ENCODE assay signal across 13 cellular contexts in genomic region chr14:31543969-31544799, GRCh38. TPM values are rescaled to one million over a fixed set of nuclear protein-coding genes. Genes with fewer than 3 reads are reported as not detected.
DNase-seq lines count a peak whose midpoint lies in the region; ATAC-seq, FAIRE-seq and TF ChIP-seq lines count a peak whose summit lies in the region.
"Had no signal": no experiment of that assay in that cellular context is flagged by ENCODE, and none has a peak within 500 bp of the region (broad histone marks: within the 10 kb centered on the region; RNA-seq: fewer than 3 reads in every experiment).

No MANE protein-coding gene starts in this region.

- no peaks in the 10 kb centered on the region for H3K9me3 ChIP-seq in K562 (replicated peaks; ENCODE audit: control insufficient read depth, insufficient read depth, low read depth, low read length)
- no peaks in the 10 kb centered on the region for H3K9me3 ChIP-seq in naive thymus-derived CD4-positive, alpha-beta T cell (ENCODE audit: control insufficient read depth in 2 of 3, low read length in 3 of 3)

- POLR2A ChIA-PET in K562 (lab: Yijun Ruan, JAX): interaction anchor here (0.5 kb wide), 1 partner anchor 87 kb away, joined by 3 read pairs; the partner anchor contains the start of gene DTD2
- POLR2A ChIA-PET in naive thymus-derived CD4-positive, alpha-beta T cell (lab: Charles Lee): no interaction called here

- no peak overlapping the region for H3K4me3 ChIP-seq in K562
- no peak overlapping the region for H3K4me3 ChIP-seq in naive thymus-derived CD4-positive, alpha-beta T cell (ENCODE audit: low read length)

- H3K36me3 Mint-ChIP-seq in naive thymus-derived CD4-positive, alpha-beta T cell: no peaks in the 10 kb centered on the region
- H3K36me3 Mint-ChIP-seq: stimulated activated memory B cell treated with anti-CD40 and anti-IgM and Interleukin-4, amounts not matched to agents 10 μg/mL and 1 μg/mL and 100 μg/mL, for 72 hours had no signal

- intact Hi-C loops in K562 (cut with micrococcal nuclease): no loop called here
- intact Hi-C loops in naive thymus-derived CD4-positive, alpha-beta T cell (cut with micrococcal nuclease): no loop called here

- 6% methylated on average over 5 of the region's 5 CpGs for WGBS in K562 (ENCODE audit: insufficient coverage, low coverage, missing lambda C conversion rate)

- DNase-seq in GM12891 (ENCODE audit: insufficient read length, low spot score) (no peak), K562 (ENCODE audit: extremely low read depth in 1 of 4, low spot score in 3 of 4) (no peak), NCI-H510A treated with DMSO at 0.1 percent for 48 hours (lab: John Stamatoyannopoulos, UW) (no peak), islet precursor cell (no peak)
- no peak for DNase-seq in naive thymus-derived CD4-positive, alpha-beta T cell
- DNase-seq: activated T-cell treated with anti-CD3 and anti-CD28 coated beads, Interleukin-2, amount 50 U/mL, for 1 hour; NK-92 treated with Interleukin-12 subunit alpha and Interleukin-12 subunit beta, amount 100 ng/mL, for 24 hours; posterior cingulate gyrus had no signal

- no peak for TF ChIP-seq EP300 in K562 (IDR thresholded peaks at IDR 0.05; ENCODE audit: low read length)

- ATAC-seq in HG03159 (IDR thresholded peaks at IDR 0.05; ENCODE audit: unreplicated experiment) (peak; percentile 82), K562 (peak; percentile 68; the same call in 2 of the 3 replicates), GM21825 (IDR thresholded peaks at IDR 0.05; ENCODE audit: unreplicated experiment) (no peak), HG03460 (IDR thresholded peaks at IDR 0.05; ENCODE audit: unreplicated experiment) (no peak)
- peak; percentile 47 for ATAC-seq in naive thymus-derived CD4-positive, alpha-beta T cell
- ATAC-seq: stimulated activated memory B cell treated with anti-CD40 and anti-IgM and Interleukin-4, amounts not matched to agents 10 μg/mL and 1 μg/mL and 100 μg/mL, for 72 hours had no signal

- no peak overlapping the region for H2AFZ ChIP-seq in K562 (ENCODE audit: low read depth, low read length)

- no TSS peak for BruUV-seq in K562 (replicated peaks; lab: Mats Ljungman, UMichigan)

- H3K27me3 Mint-ChIP-seq in naive thymus-derived CD4-positive, alpha-beta T cell: peaks cover 11 to 38% (median 22%) of the 10 kb centered on the region in 5 donors

- H3K4me1 Mint-ChIP-seq in naive thymus-derived CD4-positive, alpha-beta T cell: peaks cover 0 to 2% (median 0%) of the 10 kb centered on the region in 7 donors

- H3K9me3 Mint-ChIP-seq in naive thymus-derived CD4-positive, alpha-beta T cell: peaks cover 0 to 2% (median 0%) of the 10 kb centered on the region in 11 donors
- H3K9me3 Mint-ChIP-seq: stimulated activated memory B cell treated with anti-CD40 and anti-IgM and Interleukin-4, amounts not matched to agents 10 μg/mL and 1 μg/mL and 100 μg/mL, for 72 hours had no signal

- no peaks in the 10 kb centered on the region for H3K36me3 ChIP-seq in K562 (ENCODE audit: control insufficient read depth, insufficient read depth, low read length)
- H3K36me3 ChIP-seq in naive thymus-derived CD4-positive, alpha-beta T cell (ENCODE audit: control insufficient read depth in 2 of 3, insufficient read depth in 3 of 3, low read length in 3 of 3): no peaks in the 10 kb centered on the region

- H3K27ac ChIP-seq in K562 (ENCODE audit: extremely low read depth, low read depth, low read length): no peak overlapping the region
- H3K27ac ChIP-seq in naive thymus-derived CD4-positive, alpha-beta T cell (ENCODE audit: low read depth, low read length): no peak overlapping the region

- no peaks in the 10 kb centered on the region for H3K79me2 ChIP-seq in K562 (ENCODE audit: control insufficient read depth, insufficient read depth, low read length)

- TF ChIP-seq POLR2A in GM12891 (IDR thresholded peaks at IDR 0.05; ENCODE audit: low read depth, low read length): no peak
- TF ChIP-seq POLR2A in K562 (conservative IDR thresholded peaks at IDR 0.05): no peak

- H4K20me1 ChIP-seq in K562 (replicated peaks; ENCODE audit: control insufficient read depth, insufficient read depth, low read length): no peaks in the 10 kb centered on the region

- no peak overlapping the region for H3K4me3 Mint-ChIP-seq in naive thymus-derived CD4-positive, alpha-beta T cell
- H3K4me3 Mint-ChIP-seq: stimulated activated memory B cell treated with anti-CD40 and anti-IgM and Interleukin-4, amounts not matched to agents 10 μg/mL and 1 μg/mL and 100 μg/mL, for 72 hours had no signal

- in situ Hi-C loops in K562 (cut with MboI): no loop called here

- H3K27ac Mint-ChIP-seq in naive thymus-derived CD4-positive, alpha-beta T cell: no peak overlapping the region
- H3K27ac Mint-ChIP-seq: stimulated activated memory B cell treated with anti-CD40 and anti-IgM and Interleukin-4, amounts not matched to agents 10 μg/mL and 1 μg/mL and 100 μg/mL, for 72 hours had no signal

- TF ChIP-seq RAD21 in K562 (CRISPR knock-in tag; conservative IDR thresholded peaks at IDR 0.05 in 1 of 2, IDR thresholded peaks at IDR 0.05 in 1 of 2): no peak

- H3K4me2 ChIP-seq in K562 (ENCODE audit: insufficient read depth, low read length): no peak overlapping the region

- FAIRE-seq in GM12891 (lab: Jason Lieb, UNC): peak; percentile 61
- FAIRE-seq in K562 (lab: Jason Lieb, UNC): no peak

- CTCF ChIA-PET in K562 (lab: Yijun Ruan, JAX; ENCODE audit: low intra/inter-chr PET ratio): no interaction called here
- CTCF ChIA-PET in naive thymus-derived CD4-positive, alpha-beta T cell (lab: Charles Lee): no interaction called here

- H3K9ac ChIP-seq in K562 (ENCODE audit: insufficient read depth in 1 of 2, low read depth in 2 of 2, low read length in 2 of 2): no peak overlapping the region

- peak in 1 of 3 experiments; percentile 20; a peak in 2 of 6 replicates for TF ChIP-seq CTCF in K562 (IDR thresholded peaks at IDR 0.05 in 2 of 3, conservative IDR thresholded peaks at IDR 0.05 in 1 of 3; ENCODE audit: insufficient read depth in 2 of 3, low read depth in 1 of 3, low read length in 3 of 3)

- H3K9me1 ChIP-seq in K562 (ENCODE audit: control insufficient read depth, insufficient read depth, low read length): no peaks in the 10 kb centered on the region

- H3K27me3 ChIP-seq in K562 (ENCODE audit: control insufficient read depth in 2 of 2, insufficient read depth in 2 of 2, low read length in 2 of 2): no peaks in the 10 kb centered on the region
- H3K27me3 ChIP-seq in naive thymus-derived CD4-positive, alpha-beta T cell (ENCODE audit: control insufficient read depth in 2 of 2, insufficient read depth in 2 of 2, low read length in 2 of 2): no peaks in the 10 kb centered on the region

- no peaks in the 10 kb centered on the region for H3K4me1 ChIP-seq in K562 (replicated peaks in 1 of 2; ENCODE audit: control insufficient read depth in 2 of 2, insufficient read depth in 2 of 2, low read length in 2 of 2)
- H3K4me1 ChIP-seq in naive thymus-derived CD4-positive, alpha-beta T cell (ENCODE audit: control insufficient read depth in 2 of 2, insufficient read depth in 2 of 2, low read length in 2 of 2): no peaks in the 10 kb centered on the region

TF ChIP-seq in GM12891, 5 proteins besides CTCF, POLR2A, EP300 and RAD21 (continues in another document):
- TF ChIP-seq PAX5 (IDR thresholded peaks at IDR 0.05; ENCODE audit: insufficient read depth, low read length, severe bottlenecking): no peak

TF ChIP-seq in K562, 482 proteins besides CTCF, POLR2A, EP300 and RAD21 (continues in another document):
- no peak for TF ChIP-seq RBM34 (IDR thresholded peaks at IDR 0.05; ENCODE audit: borderline replicate concordance, insufficient read depth, low read length)

RNA-seq across cellular contexts. Expression of gene NUBPL, which starts 17.0 kb away (rescaled TPM):
- polyA plus RNA-seq in GM12891 (2012; ENCODE audit: low read depth, missing spikeins): 5.7 TPM
- 14.5 and 26.8 TPM in 2 replicates for total RNA-seq in K562 (2011; cell fraction: chromatin; rRNA removed; ENCODE audit: low replicate concordance)
- 7.5 and 8.6 TPM in 2 replicates for total RNA-seq in K562 (2011; cell fraction: nucleolus; rRNA removed)
- total RNA-seq in K562 (2011; cell fraction: nucleoplasm; rRNA removed): 12.7 and 16.0 TPM in 2 replicates
- total RNA-seq in K562 (2014; rRNA removed) (4.5 and 5.4 TPM in 2 replicates), K562 (2014; rRNA removed; fragmentation: Illumina TruSeq; extraction: Trizol) (8.7 and 9.6 TPM in 2 replicates), K562 (2015; rRNA removed; fragmentation: Illumina TruSeq; extraction: Trizol) (6.5 and 7.8 TPM in 2 replicates), K562 (2021) (5.5 and 6.6 TPM in 2 replicates)
- polyA plus RNA-seq in K562 (2011; rRNA removed) (5.9 and 7.7 TPM in 2 replicates), K562 (2014; fragmentation: Illumina TruSeq; extraction: Trizol) (4.8 and 5.8 TPM in 2 replicates), K562 (2014; fragmentation: Nextera tagmentation; extraction: Ambion mirVana) (1 to 10 TPM; 3.2 to 3.6 TPM), K562 (2014; rRNA removed) (4.7 and 6.1 TPM in 2 replicates)
- polyA plus RNA-seq in K562 (2011; cell fraction: cytosol; rRNA removed): 1.5 and 3.4 TPM in 2 replicates
- 2.1 TPM in 2 replicates for polyA plus RNA-seq in K562 (2011; cell fraction: nucleus; rRNA removed)
- 3.7 and 4.3 TPM in 2 replicates for polyA plus RNA-seq in K562 (2012)
- 10.0 and 15.6 TPM in 2 replicates for polyA minus RNA-seq in K562 (2011; rRNA and poly(A)+ RNA removed)
- polyA minus RNA-seq in K562 (2011; cell fraction: cytosol; rRNA and poly(A)+ RNA removed): 1.9 and 4.0 TPM in 2 replicates
- polyA minus RNA-seq in K562 (2011; cell fraction: nucleus; rRNA and poly(A)+ RNA removed): 8.3 and 16.9 TPM in 2 replicates
- total RNA-seq in naive thymus-derived CD4-positive, alpha-beta T cell: 10 to 100 TPM in 2 of 5 experiments, 1 to 10 TPM in 3; 6.1 to 11.7 (median 8.3) TPM
- 1 to 10 TPM; 5.8 to 10.0 TPM for polyA plus RNA-seq in naive thymus-derived CD4-positive, alpha-beta T cell

RNA-seq across cellular contexts. Expression of gene GPR33, which starts 56.3 kb away (rescaled TPM):
- not detected for polyA plus RNA-seq in GM12891 (2012; ENCODE audit: low read depth, missing spikeins)
- not detected in 2 replicates for total RNA-seq in K562 (2011; cell fraction: chromatin; rRNA removed; ENCODE audit: low replicate concordance)
- total RNA-seq in K562 (2011; cell fraction: nucleolus; rRNA removed): not detected in 2 replicates
- not detected in 2 replicates for total RNA-seq in K562 (2011; cell fraction: nucleoplasm; rRNA removed)
- total RNA-seq in K562 (2014; rRNA removed) (not detected in 2 replicates), K562 (2014; rRNA removed; fragmentation: Illumina TruSeq; extraction: Trizol) (not detected in 2 replicates), K562 (2015; rRNA removed; fragmentation: Illumina TruSeq; extraction: Trizol) (not detected in 2 replicates), K562 (2021) (not detected in 2 replicates)
- polyA plus RNA-seq in K562 (2011; rRNA removed) (not detected in 2 replicates), K562 (2014; fragmentation: Illumina TruSeq; extraction: Trizol) (not detected in 2 replicates), K562 (2014; fragmentation: Nextera tagmentation; extraction: Ambion mirVana) (not detected), K562 (2014; rRNA removed) (not detected in 2 replicates)
- polyA plus RNA-seq in K562 (2011; cell fraction: cytosol; rRNA removed): not detected in 2 replicates
- not detected in 2 replicates for polyA plus RNA-seq in K562 (2011; cell fraction: nucleus; rRNA removed)
- polyA plus RNA-seq in K562 (2012): not detected in 2 replicates
- polyA minus RNA-seq in K562 (2011; rRNA and poly(A)+ RNA removed): not detected in 2 replicates
- not detected in 2 replicates for polyA minus RNA-seq in K562 (2011; cell fraction: cytosol; rRNA and poly(A)+ RNA removed)
- not detected in 2 replicates for polyA minus RNA-seq in K562 (2011; cell fraction: nucleus; rRNA and poly(A)+ RNA removed)
- under 1 TPM in 1 of 5 experiments, not detected in 4; 0.29 TPM for total RNA-seq in naive thymus-derived CD4-positive, alpha-beta T cell
- polyA plus RNA-seq in naive thymus-derived CD4-positive, alpha-beta T cell: not detected
- polyA plus RNA-seq: esophagus had no signal

Comparison
In these comparisons a context has a peak if more than half of its experiments do, and no peak if none do; other contexts are left out.
1. ATAC-seq: peak in HG03159 (single experiment), K562 (single experiment) and naive thymus-derived CD4-positive, alpha-beta T cell (single experiment); none in GM21825 (single experiment) and HG03460 (single experiment).